ENCODE assay signal across 11 cellular contexts in genomic region chr3:147298511-147298982, GRCh38.
DNase-seq lines count a peak whose midpoint lies in the region; TF ChIP-seq lines count a peak whose summit lies in the region.
"Had no signal": no experiment of that assay in that cellular context is flagged by ENCODE, and none has a peak within 500 bp of the region (broad histone marks: within the 10 kb centered on the region; RNA-seq: fewer than 3 reads in every experiment).

No MANE protein-coding gene starts in this region.

- H3K27ac Mint-ChIP-seq in brain, result peak overlapping the region in 4 of 5 experiments; percentile 22 to 92 (median 86)
- H3K27ac Mint-ChIP-seq: activated CD8-positive, alpha-beta memory T cell treated with anti-CD3 and anti-CD28 coated beads, Interleukin-2, amount 10 ng/mL, durations not matched to agents 7 days and 5 days had no signal

- no peaks in the 10 kb centered on the region for H3K27me3 Mint-ChIP-seq in brain
- H3K27me3 Mint-ChIP-seq: activated CD8-positive, alpha-beta memory T cell treated with anti-CD3 and anti-CD28 coated beads, Interleukin-2, amount 10 ng/mL, durations not matched to agents 7 days and 5 days had no signal

- no peak for TF ChIP-seq CTCF in brain (conservative IDR thresholded peaks at IDR 0.05)

- H3K9me3 Mint-ChIP-seq in brain, result no peaks in the 10 kb centered on the region

- H3K36me3 Mint-ChIP-seq in brain, result no peaks in the 10 kb centered on the region
- H3K36me3 Mint-ChIP-seq: activated CD8-positive, alpha-beta memory T cell treated with anti-CD3 and anti-CD28 coated beads, Interleukin-2, amount 10 ng/mL, durations not matched to agents 7 days and 5 days had no signal

- peak overlapping the region in 4 of 5 experiments; percentile 36 to 68 (median 52) for H3K4me3 Mint-ChIP-seq in brain
- H3K4me3 Mint-ChIP-seq: activated CD8-positive, alpha-beta memory T cell treated with anti-CD3 and anti-CD28 coated beads, Interleukin-2, amount 10 ng/mL, durations not matched to agents 7 days and 5 days had no signal

- H3K4me1 Mint-ChIP-seq in brain, result peaks cover 26% of the 10 kb centered on the region
- H3K4me1 Mint-ChIP-seq: activated CD8-positive, alpha-beta memory T cell treated with anti-CD3 and anti-CD28 coated beads, Interleukin-2, amount 10 ng/mL, durations not matched to agents 7 days and 5 days had no signal

- DNase-seq in AG08395 (ENCODE audit: low spot score) (peak; percentile 88), HT1080 (ENCODE audit: low read depth) (peak; percentile 85), left kidney (ENCODE audit: low read depth, low spot score) (peak; percentile 19), NCI-H2227 treated with DMSO at 0.1 percent for 48 hours (lab: John Stamatoyannopoulos, UW) (no peak), NCI-H2171 treated with DMSO at 0.1 percent for 48 hours (lab: John Stamatoyannopoulos, UW) (no peak), NCI-H2081 (lab: John Stamatoyannopoulos, UW) (no peak), DMS 273 treated with DMSO at 0.1 percent for 48 hours (lab: John Stamatoyannopoulos, UW) (no peak)
- DNase-seq: activated CD8-positive, alpha-beta memory T cell treated with anti-CD3 and anti-CD28 coated beads, Interleukin-2, amount 10 ng/mL, durations not matched to agents 7 days and 5 days; DMS79 treated with DMSO at 0.1 percent for 48 hours; esophagus squamous epithelium had no signal

Comparison
In these comparisons a context has a peak if more than half of its experiments do, and no peak if none do; other contexts are left out.
1. DNase-seq: peak in AG08395 (single experiment), HT1080 (single experiment) and left kidney (single experiment); none in NCI-H2227 treated with DMSO at 0.1 percent for 48 hours (single experiment), NCI-H2171 treated with DMSO at 0.1 percent for 48 hours (single experiment), NCI-H2081 (0 of 2) and DMS 273 treated with DMSO at 0.1 percent for 48 hours (single experiment).